Comparison of ENCODE assay signal across 9 cellular contexts in the genomic region with DNA sequence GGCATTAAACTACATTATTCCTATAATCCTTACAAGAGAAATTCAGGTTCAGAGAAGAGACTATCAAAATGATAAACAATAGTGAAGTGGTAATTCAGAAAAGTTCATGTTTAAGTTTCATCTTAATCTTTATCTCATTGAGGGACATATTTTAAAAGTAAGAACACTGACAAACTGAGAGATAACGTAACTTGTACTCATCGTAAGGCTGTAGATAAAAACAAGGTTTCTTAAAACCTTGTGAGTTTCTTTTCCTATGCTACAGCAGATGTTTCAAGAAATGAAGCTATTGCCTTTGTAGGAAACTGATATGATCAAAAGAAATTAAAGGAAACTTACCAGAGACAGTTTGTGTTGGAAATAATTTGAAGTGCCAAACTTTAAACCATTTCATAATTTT.
"Had no signal": no experiment of that assay in that cellular context is flagged by ENCODE, and none has a peak within 500 bp of the region (broad histone marks: within the 10 kb centered on the region; RNA-seq: fewer than 3 reads in every experiment).

No MANE protein-coding gene starts in this region.

- DNase-seq: activated CD8-positive, alpha-beta memory T cell treated with anti-CD3 and anti-CD28 coated beads, Interleukin-2, amount 10 ng/mL, durations not matched to agents 7 days and 5 days; adrenal gland; brain microvascular endothelial cell; effector memory CD4-positive, alpha-beta T cell; hypothalamus; posterior cingulate gyrus; stimulated activated CD4-positive, alpha-beta T cell treated with anti-CD3 and anti-CD28 coated beads, Interleukin-4, amount 100 ng/mL, for 4 hours had no signal

- H3K27me3 Mint-ChIP-seq: activated CD8-positive, alpha-beta memory T cell treated with anti-CD3 and anti-CD28 coated beads, Interleukin-2, amount 10 ng/mL, durations not matched to agents 7 days and 5 days; activated T-helper 17 cell treated with anti-CD3 and anti-CD28 coated beads, Interleukin-2, amount 50 U/mL, for 72 hours had no signal

- ATAC-seq: activated CD8-positive, alpha-beta memory T cell treated with anti-CD3 and anti-CD28 coated beads, Interleukin-2, amount 10 ng/mL, durations not matched to agents 7 days and 5 days; activated T-helper 17 cell treated with anti-CD3 and anti-CD28 coated beads, Interleukin-2, amount 50 U/mL, for 72 hours had no signal

- H3K36me3 ChIP-seq: adrenal gland, brain microvascular endothelial cell had no signal

- H3K9me3 ChIP-seq: adrenal gland had no signal

- H3K27ac ChIP-seq: adrenal gland, brain microvascular endothelial cell, epithelial cell of prostate had no signal

- H3K4me3 Mint-ChIP-seq: activated CD8-positive, alpha-beta memory T cell treated with anti-CD3 and anti-CD28 coated beads, Interleukin-2, amount 10 ng/mL, durations not matched to agents 7 days and 5 days; activated T-helper 17 cell treated with anti-CD3 and anti-CD28 coated beads, Interleukin-2, amount 50 U/mL, for 72 hours had no signal

- H3K9me3 Mint-ChIP-seq: activated T-helper 17 cell treated with anti-CD3 and anti-CD28 coated beads, Interleukin-2, amount 50 U/mL, for 72 hours had no signal

- H3K4me1 Mint-ChIP-seq: activated T-helper 17 cell treated with anti-CD3 and anti-CD28 coated beads, Interleukin-2, amount 50 U/mL, for 72 hours had no signal

- H3K27ac Mint-ChIP-seq: activated CD8-positive, alpha-beta memory T cell treated with anti-CD3 and anti-CD28 coated beads, Interleukin-2, amount 10 ng/mL, durations not matched to agents 7 days and 5 days; activated T-helper 17 cell treated with anti-CD3 and anti-CD28 coated beads, Interleukin-2, amount 50 U/mL, for 72 hours had no signal

- H3K4me3 ChIP-seq: adrenal gland had no signal

- H3K27me3 ChIP-seq: adrenal gland, brain microvascular endothelial cell had no signal
